In the genomic region with DNA sequence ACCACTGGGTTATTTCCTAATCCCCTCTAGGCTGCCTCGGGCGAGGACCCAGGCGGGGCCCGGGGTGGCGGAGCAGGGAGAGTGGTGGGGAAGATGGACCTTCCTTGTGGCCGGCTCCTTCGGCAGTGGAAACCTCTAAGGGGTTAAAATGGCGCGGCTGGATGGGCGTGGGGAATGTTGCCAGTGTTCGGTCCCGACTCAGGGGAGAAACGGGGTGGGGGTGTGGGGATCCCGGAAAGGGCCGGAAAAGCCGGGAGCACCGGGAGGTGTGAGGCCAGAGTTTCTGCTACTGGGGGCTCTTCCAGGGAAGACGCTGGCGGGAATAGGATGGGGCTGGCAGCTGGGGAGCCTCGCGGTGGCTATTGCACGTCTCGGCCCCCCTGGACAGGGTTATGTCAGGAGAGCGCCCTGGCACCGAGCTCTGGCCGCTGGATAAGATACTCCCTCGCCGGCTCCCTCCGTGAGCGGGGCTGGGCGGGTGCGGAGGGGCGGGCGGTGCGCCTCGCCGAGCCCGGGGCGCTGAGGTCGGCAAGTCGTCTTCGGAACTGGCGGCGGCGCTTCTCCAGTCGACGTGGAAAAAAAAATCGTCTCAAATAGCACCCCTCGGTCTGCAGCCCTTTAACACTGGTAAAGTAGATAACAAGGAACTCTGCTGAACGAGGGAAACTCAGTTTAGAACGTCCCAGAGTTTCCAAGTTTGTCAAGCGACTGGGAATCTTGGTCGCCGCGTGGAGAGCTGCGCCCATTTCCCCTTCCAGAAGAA, we compare ENCODE assay signal across 1 cellular context.
TF ChIP-seq lines count a peak whose summit lies in the region.

No MANE protein-coding gene starts in this region.

TF ChIP-seq in HepG2, 621 proteins besides CTCF, POLR2A, EP300 and RAD21 (continued from another document and continues in another):
- peak; percentile 63; the same call in 1 of the 2 replicates for TF ChIP-seq UBTF (CRISPR knock-in tag; IDR thresholded peaks at IDR 0.05)
- TF ChIP-seq, protein P1, sequence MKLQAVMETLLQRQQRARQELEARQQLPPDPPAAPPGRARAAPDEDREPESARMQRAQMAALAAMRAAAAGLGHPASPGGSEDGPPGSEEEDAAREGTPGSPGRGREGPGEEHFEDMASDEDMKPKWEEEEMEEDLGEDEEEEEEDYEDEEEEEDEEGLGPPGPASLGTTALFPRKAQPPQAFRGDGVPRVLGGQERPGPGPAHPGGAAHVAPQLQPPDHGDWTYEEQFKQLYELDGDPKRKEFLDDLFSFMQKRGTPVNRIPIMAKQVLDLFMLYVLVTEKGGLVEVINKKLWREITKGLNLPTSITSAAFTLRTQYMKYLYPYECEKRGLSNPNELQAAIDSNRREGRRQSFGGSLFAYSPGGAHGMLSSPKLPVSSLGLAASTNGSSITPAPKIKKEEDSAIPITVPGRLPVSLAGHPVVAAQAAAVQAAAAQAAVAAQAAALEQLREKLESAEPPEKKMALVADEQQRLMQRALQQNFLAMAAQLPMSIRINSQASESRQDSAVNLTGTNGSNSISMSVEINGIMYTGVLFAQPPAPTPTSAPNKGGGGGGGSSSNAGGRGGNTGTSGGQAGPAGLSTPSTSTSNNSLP (IDR thresholded peaks at IDR 0.05; ENCODE audit: low read depth, low read length) = no peak
- peak; percentile 70 for TF ChIP-seq AGO1 (IDR thresholded peaks at IDR 0.05; ENCODE audit: low read depth, low read length, poor library complexity, severe bottlenecking)
- no peak for TF ChIP-seq ZC3H13 (CRISPR knock-in tag; IDR thresholded peaks at IDR 0.05)
- TF ChIP-seq BRF2 (CRISPR knock-in tag; IDR thresholded peaks at IDR 0.05) = no peak
- TF ChIP-seq HNRNPLL (IDR thresholded peaks at IDR 0.05; ENCODE audit: low read depth, low read length, poor library complexity, severe bottlenecking) = peak; percentile 58
- TF ChIP-seq, protein P2, sequence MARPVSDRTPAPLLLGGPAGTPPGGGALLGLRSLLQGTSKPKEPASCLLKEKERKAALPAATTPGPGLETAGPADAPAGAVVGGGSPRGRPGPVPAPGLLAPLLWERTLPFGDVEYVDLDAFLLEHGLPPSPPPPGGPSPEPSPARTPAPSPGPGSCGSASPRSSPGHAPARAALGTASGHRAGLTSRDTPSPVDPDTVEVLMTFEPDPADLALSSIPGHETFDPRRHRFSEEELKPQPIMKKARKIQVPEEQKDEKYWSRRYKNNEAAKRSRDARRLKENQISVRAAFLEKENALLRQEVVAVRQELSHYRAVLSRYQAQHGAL (CRISPR knock-in tag; IDR thresholded peaks at IDR 0.05; ENCODE audit: not compliant biosample characterization) = no peak
- no peak for TF ChIP-seq DRAP1 (CRISPR knock-in tag; IDR thresholded peaks at IDR 0.05)
- TF ChIP-seq ZBTB7B (CRISPR knock-in tag; IDR thresholded peaks at IDR 0.05) = no peak
- TF ChIP-seq RNF2 (conservative IDR thresholded peaks at IDR 0.05; ENCODE audit: low read depth) = 0 out of 2 replicates have a peak, but pooled peaks have one; percentile 47
- no peak for TF ChIP-seq MXD4 (CRISPR knock-in tag; IDR thresholded peaks at IDR 0.05)
- TF ChIP-seq, protein P3, sequence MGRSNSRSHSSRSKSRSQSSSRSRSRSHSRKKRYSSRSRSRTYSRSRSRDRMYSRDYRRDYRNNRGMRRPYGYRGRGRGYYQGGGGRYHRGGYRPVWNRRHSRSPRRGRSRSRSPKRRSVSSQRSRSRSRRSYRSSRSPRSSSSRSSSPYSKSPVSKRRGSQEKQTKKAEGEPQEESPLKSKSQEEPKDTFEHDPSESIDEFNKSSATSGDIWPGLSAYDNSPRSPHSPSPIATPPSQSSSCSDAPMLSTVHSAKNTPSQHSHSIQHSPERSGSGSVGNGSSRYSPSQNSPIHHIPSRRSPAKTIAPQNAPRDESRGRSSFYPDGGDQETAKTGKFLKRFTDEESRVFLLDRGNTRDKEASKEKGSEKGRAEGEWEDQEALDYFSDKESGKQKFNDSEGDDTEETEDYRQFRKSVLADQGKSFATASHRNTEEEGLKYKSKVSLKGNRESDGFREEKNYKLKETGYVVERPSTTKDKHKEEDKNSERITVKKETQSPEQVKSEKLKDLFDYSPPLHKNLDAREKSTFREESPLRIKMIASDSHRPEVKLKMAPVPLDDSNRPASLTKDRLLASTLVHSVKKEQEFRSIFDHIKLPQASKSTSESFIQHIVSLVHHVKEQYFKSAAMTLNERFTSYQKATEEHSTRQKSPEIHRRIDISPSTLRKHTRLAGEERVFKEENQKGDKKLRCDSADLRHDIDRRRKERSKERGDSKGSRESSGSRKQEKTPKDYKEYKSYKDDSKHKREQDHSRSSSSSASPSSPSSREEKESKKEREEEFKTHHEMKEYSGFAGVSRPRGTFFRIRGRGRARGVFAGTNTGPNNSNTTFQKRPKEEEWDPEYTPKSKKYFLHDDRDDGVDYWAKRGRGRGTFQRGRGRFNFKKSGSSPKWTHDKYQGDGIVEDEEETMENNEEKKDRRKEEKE (IDR thresholded peaks at IDR 0.05) = no peak
- no peak for TF ChIP-seq ETV6 (CRISPR knock-in tag; conservative IDR thresholded peaks at IDR 0.05)
- TF ChIP-seq ZNF350 (CRISPR knock-in tag; IDR thresholded peaks at IDR 0.05; ENCODE audit: borderline replicate concordance, low read depth) = peak; percentile 16; the same call in 1 of the 2 replicates
- no peak for TF ChIP-seq ZBTB7A (CRISPR knock-in tag; IDR thresholded peaks at IDR 0.05)
- no peak for TF ChIP-seq DMAP1 (CRISPR knock-in tag; IDR thresholded peaks at IDR 0.05)
- no peak for TF ChIP-seq ATF1 (CRISPR knock-in tag; IDR thresholded peaks at IDR 0.05)
- TF ChIP-seq FOXK1 (CRISPR knock-in tag; IDR thresholded peaks at IDR 0.05; ENCODE audit: borderline replicate concordance, low read depth) = no peak
- 0 out of 2 replicates have a peak, but pooled peaks have one; percentile 41 for TF ChIP-seq ZNF879 (CRISPR knock-in tag; IDR thresholded peaks at IDR 0.05)
- no peak for TF ChIP-seq ZBTB20 (CRISPR knock-in tag; IDR thresholded peaks at IDR 0.05; ENCODE audit: borderline replicate concordance, low read depth)
- TF ChIP-seq KLF9 (CRISPR knock-in tag; IDR thresholded peaks at IDR 0.05; ENCODE audit: low read depth) = no peak
- no peak for TF ChIP-seq TRIM24 (CRISPR knock-in tag; IDR thresholded peaks at IDR 0.05)
- TF ChIP-seq, protein P4, sequence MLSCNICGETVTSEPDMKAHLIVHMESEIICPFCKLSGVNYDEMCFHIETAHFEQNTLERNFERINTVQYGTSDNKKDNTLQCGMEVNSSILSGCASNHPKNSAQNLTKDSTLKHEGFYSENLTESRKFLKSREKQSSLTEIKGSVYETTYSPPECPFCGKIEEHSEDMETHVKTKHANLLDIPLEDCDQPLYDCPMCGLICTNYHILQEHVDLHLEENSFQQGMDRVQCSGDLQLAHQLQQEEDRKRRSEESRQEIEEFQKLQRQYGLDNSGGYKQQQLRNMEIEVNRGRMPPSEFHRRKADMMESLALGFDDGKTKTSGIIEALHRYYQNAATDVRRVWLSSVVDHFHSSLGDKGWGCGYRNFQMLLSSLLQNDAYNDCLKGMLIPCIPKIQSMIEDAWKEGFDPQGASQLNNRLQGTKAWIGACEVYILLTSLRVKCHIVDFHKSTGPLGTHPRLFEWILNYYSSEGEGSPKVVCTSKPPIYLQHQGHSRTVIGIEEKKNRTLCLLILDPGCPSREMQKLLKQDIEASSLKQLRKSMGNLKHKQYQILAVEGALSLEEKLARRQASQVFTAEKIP (CRISPR knock-in tag; IDR thresholded peaks at IDR 0.05; ENCODE audit: borderline replicate concordance) = no peak
- no peak for TF ChIP-seq JUND (CRISPR knock-in tag; IDR thresholded peaks at IDR 0.05)
- TF ChIP-seq MTERF4 (CRISPR knock-in tag; IDR thresholded peaks at IDR 0.05) = 0 out of 2 replicates have a peak, but pooled peaks have one; percentile 10
- TF ChIP-seq ZFP1 (CRISPR knock-in tag; IDR thresholded peaks at IDR 0.05) = no peak
- TF ChIP-seq MIXL1 (CRISPR knock-in tag; IDR thresholded peaks at IDR 0.05) = no peak
- TF ChIP-seq GATAD2A (CRISPR knock-in tag; IDR thresholded peaks at IDR 0.05) = no peak
- TF ChIP-seq, protein P5, sequence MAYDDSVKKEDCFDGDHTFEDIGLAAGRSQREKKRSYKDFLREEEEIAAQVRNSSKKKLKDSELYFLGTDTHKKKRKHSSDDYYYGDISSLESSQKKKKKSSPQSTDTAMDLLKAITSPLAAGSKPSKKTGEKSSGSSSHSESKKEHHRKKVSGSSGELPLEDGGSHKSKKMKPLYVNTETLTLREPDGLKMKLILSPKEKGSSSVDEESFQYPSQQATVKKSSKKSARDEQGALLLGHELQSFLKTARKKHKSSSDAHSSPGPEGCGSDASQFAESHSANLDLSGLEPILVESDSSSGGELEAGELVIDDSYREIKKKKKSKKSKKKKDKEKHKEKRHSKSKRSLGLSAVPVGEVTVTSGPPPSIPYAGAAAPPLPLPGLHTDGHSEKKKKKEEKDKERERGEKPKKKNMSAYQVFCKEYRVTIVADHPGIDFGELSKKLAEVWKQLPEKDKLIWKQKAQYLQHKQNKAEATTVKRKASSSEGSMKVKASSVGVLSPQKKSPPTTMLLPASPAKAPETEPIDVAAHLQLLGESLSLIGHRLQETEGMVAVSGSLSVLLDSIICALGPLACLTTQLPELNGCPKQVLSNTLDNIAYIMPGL (CRISPR knock-in tag; IDR thresholded peaks at IDR 0.05; ENCODE audit: borderline replicate concordance in 1 of 2, low read depth in 1 of 2) = no peak
- TF ChIP-seq, protein P6, sequence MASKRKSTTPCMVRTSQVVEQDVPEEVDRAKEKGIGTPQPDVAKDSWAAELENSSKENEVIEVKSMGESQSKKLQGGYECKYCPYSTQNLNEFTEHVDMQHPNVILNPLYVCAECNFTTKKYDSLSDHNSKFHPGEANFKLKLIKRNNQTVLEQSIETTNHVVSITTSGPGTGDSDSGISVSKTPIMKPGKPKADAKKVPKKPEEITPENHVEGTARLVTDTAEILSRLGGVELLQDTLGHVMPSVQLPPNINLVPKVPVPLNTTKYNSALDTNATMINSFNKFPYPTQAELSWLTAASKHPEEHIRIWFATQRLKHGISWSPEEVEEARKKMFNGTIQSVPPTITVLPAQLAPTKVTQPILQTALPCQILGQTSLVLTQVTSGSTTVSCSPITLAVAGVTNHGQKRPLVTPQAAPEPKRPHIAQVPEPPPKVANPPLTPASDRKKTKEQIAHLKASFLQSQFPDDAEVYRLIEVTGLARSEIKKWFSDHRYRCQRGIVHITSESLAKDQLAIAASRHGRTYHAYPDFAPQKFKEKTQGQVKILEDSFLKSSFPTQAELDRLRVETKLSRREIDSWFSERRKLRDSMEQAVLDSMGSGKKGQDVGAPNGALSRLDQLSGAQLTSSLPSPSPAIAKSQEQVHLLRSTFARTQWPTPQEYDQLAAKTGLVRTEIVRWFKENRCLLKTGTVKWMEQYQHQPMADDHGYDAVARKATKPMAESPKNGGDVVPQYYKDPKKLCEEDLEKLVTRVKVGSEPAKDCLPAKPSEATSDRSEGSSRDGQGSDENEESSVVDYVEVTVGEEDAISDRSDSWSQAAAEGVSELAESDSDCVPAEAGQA (IDR thresholded peaks at IDR 0.05; ENCODE audit: low read depth) = no peak
- TF ChIP-seq, protein P6 (CRISPR knock-in tag; IDR thresholded peaks at IDR 0.05; ENCODE audit: borderline replicate concordance) = no peak
- TF ChIP-seq HES4 (CRISPR knock-in tag; IDR thresholded peaks at IDR 0.05; ENCODE audit: borderline replicate concordance) = no peak
- no peak for TF ChIP-seq HOXD1 (CRISPR knock-in tag; IDR thresholded peaks at IDR 0.05)
- TF ChIP-seq ZNF317 (CRISPR knock-in tag; IDR thresholded peaks at IDR 0.05) = no peak
- TF ChIP-seq SRF (IDR thresholded peaks at IDR 0.05; ENCODE audit: low read depth, low read length) = no peak
- TF ChIP-seq CC2D1A (CRISPR knock-in tag; IDR thresholded peaks at IDR 0.05) = no peak
